Comparison of ENCODE assay signal across 8 cellular contexts in the genomic region with DNA sequence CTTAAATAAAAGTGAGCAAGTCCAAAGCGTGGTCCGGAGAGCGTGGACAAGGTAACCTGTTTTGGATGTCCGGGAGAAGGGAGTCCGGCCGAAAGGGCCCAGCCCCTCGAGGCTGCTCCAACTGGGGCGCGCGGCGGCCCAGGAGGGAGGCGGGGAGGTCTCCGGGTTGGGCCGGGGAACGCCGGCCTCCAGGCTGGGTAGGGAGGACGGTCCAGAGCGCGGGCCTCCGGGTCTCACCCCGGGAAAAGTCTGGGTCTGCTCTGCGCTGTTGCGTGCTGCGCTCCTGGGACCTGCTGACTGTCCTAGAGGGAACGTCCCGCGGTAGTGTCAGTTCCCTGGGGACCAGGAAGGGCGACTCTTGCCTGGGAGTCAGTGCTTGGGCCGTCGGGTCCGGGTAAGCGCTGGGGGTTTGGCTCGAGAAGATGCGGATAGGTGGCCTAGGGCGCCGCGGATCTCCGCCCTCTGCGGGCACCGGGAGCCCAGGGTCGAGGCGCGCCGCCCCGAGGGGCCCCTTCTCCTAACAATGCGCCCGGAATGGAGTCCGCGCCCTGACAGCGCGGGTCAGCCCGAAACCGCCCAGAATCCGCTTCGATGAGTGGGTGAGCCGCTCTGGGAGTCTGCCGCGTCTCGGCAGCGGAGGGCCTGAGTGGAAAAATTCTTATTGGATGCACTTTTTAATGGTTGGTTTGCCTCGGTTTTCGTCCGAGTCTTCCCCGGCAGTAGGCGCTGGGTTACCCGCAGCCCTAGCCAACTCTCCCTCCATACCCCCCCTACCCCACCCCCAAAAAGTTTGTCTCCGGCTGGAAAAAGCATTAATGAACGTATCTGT. TPM values are rescaled to one million over a fixed set of nuclear protein-coding genes. Genes with fewer than 3 reads are reported as not detected.
DNase-seq lines count a peak whose midpoint lies in the region; ATAC-seq and TF ChIP-seq lines count a peak whose summit lies in the region.

No MANE protein-coding gene starts in this region.

- no peak for DNase-seq in CD4-positive, alpha-beta T cell
- peak; percentile 58 for DNase-seq in activated CD8-positive, alpha-beta memory T cell treated with anti-CD3 and anti-CD28 coated beads, Interleukin-2, amount 10 ng/mL, durations not matched to agents 7 days and 5 days
- DNase-seq in fibroblast of pulmonary artery (ENCODE audit: low read depth) = peak; percentile 63
- no peak for DNase-seq in ovary
- DNase-seq in HuH-7 (ENCODE audit: low spot score) = no peak

- H3K4me1 ChIP-seq in ovary (ENCODE audit: insufficient read depth) = peaks cover 3% of the 10 kb centered on the region

- TF ChIP-seq POLR2A in ovary (IDR thresholded peaks at IDR 0.05) = no peak

- H3K4me3 Mint-ChIP-seq in CD4-positive, alpha-beta T cell = peak overlapping the region; percentile 99
- H3K4me3 Mint-ChIP-seq in activated CD8-positive, alpha-beta memory T cell treated with anti-CD3 and anti-CD28 coated beads, Interleukin-2, amount 10 ng/mL, durations not matched to agents 7 days and 5 days = peak overlapping the region; percentile 82

- no peak for TF ChIP-seq EP300 in ovary (IDR thresholded peaks at IDR 0.05)

- H3K27me3 ChIP-seq in CD4-positive, alpha-beta T cell (ENCODE audit: control insufficient read depth, insufficient read depth, low read length) = peaks cover 4% of the 10 kb centered on the region
- no peaks in the 10 kb centered on the region for H3K27me3 ChIP-seq in ovary

- H3K27me3 Mint-ChIP-seq in CD4-positive, alpha-beta T cell = peaks cover 24% of the 10 kb centered on the region
- peaks cover 24% of the 10 kb centered on the region for H3K27me3 Mint-ChIP-seq in activated CD8-positive, alpha-beta memory T cell treated with anti-CD3 and anti-CD28 coated beads, Interleukin-2, amount 10 ng/mL, durations not matched to agents 7 days and 5 days

- intact Hi-C loops in CD4-positive, alpha-beta T cell (cut with DNase I, micrococcal nuclease) = no loop called here
- intact Hi-C loops in ovary (cut with DNase I) = no loop called here

- H3K27ac ChIP-seq in CD4-positive, alpha-beta T cell (ENCODE audit: low read depth, low read length) = peak overlapping the region; percentile 89
- H3K27ac ChIP-seq in ovary = no peak overlapping the region

- H3K9me3 Mint-ChIP-seq in CD4-positive, alpha-beta T cell = no peaks in the 10 kb centered on the region
- no peaks in the 10 kb centered on the region for H3K9me3 Mint-ChIP-seq in activated CD8-positive, alpha-beta memory T cell treated with anti-CD3 and anti-CD28 coated beads, Interleukin-2, amount 10 ng/mL, durations not matched to agents 7 days and 5 days (ENCODE audit: low read depth)

- peaks cover 49% of the 10 kb centered on the region for H3K36me3 Mint-ChIP-seq in CD4-positive, alpha-beta T cell (ENCODE audit: low read depth)
- peaks cover 22% of the 10 kb centered on the region for H3K36me3 Mint-ChIP-seq in activated CD8-positive, alpha-beta memory T cell treated with anti-CD3 and anti-CD28 coated beads, Interleukin-2, amount 10 ng/mL, durations not matched to agents 7 days and 5 days

- H3K4me1 Mint-ChIP-seq in CD4-positive, alpha-beta T cell (ENCODE audit: low read depth) = peaks cover 61% of the 10 kb centered on the region
- peaks cover 33% of the 10 kb centered on the region for H3K4me1 Mint-ChIP-seq in activated CD8-positive, alpha-beta memory T cell treated with anti-CD3 and anti-CD28 coated beads, Interleukin-2, amount 10 ng/mL, durations not matched to agents 7 days and 5 days

- 1 to 2% (median 1%) methylated on average over 53 to 68 of the region's 68 CpGs for WGBS in ovary, 3 donors

- peak overlapping the region; percentile 98 for H3K27ac Mint-ChIP-seq in CD4-positive, alpha-beta T cell
- H3K27ac Mint-ChIP-seq in activated CD8-positive, alpha-beta memory T cell treated with anti-CD3 and anti-CD28 coated beads, Interleukin-2, amount 10 ng/mL, durations not matched to agents 7 days and 5 days = peak overlapping the region; percentile 93

- CTCF ChIA-PET in CD4-positive, alpha-beta T cell (lab: Charles Lee) = interaction anchor here (0.9 to 1.6 kb wide), 3 partner anchors 23 to 64 kb away, joined by 3 to 4 read pairs (median 3); no protein-coding TSS in a partner anchor
- CTCF ChIA-PET in activated CD8-positive, alpha-beta memory T cell treated with anti-CD3 and anti-CD28 coated beads, Interleukin-2, amount 10 ng/mL, durations not matched to agents 7 days and 5 days (lab: Charles Lee) = interaction anchor here (0.7 to 1.3 kb wide), 9 partner anchors 10 to 138 kb away, joined by 3 to 7 read pairs (median 4); no protein-coding TSS in a partner anchor

- TF ChIP-seq CTCF in CD4-positive, alpha-beta T cell (IDR thresholded peaks at IDR 0.05) = no peak
- TF ChIP-seq CTCF in fibroblast of pulmonary artery (IDR thresholded peaks at IDR 0.05; ENCODE audit: low read length, missing control alignments) (no peak), ovary (IDR thresholded peaks at IDR 0.05) (no peak)

- H3K4me3 ChIP-seq in fibroblast of pulmonary artery (replicated peaks; ENCODE audit: low read depth, low read length) = peak overlapping the region; percentile 96
- H3K4me3 ChIP-seq in ovary = peak overlapping the region; percentile 30

- no peaks in the 10 kb centered on the region for H3K9me3 ChIP-seq in CD4-positive, alpha-beta T cell (ENCODE audit: control insufficient read depth, low read length)
- peaks cover 0 to 6% of the 10 kb centered on the region in 2 donors for H3K9me3 ChIP-seq in ovary

- POLR2A ChIA-PET in CD4-positive, alpha-beta T cell (lab: Charles Lee) = interaction anchor here (0.6 to 1.6 kb wide), 37 partner anchors 8 to 653 kb away, joined by 3 to 63 read pairs (median 5); no protein-coding TSS in a partner anchor

- ATAC-seq in CD4-positive, alpha-beta T cell (ENCODE audit: poor library complexity) = no peak
- ATAC-seq in HG02763 (IDR thresholded peaks at IDR 0.05; ENCODE audit: unreplicated experiment) = peak; percentile 27
- peak; percentile 31 for ATAC-seq in activated CD8-positive, alpha-beta memory T cell treated with anti-CD3 and anti-CD28 coated beads, Interleukin-2, amount 10 ng/mL, durations not matched to agents 7 days and 5 days
- no peak for ATAC-seq in GM18909 (IDR thresholded peaks at IDR 0.05; ENCODE audit: poor library complexity, unreplicated experiment)
- ATAC-seq in GM19351 (IDR thresholded peaks at IDR 0.05; ENCODE audit: unreplicated experiment) = no peak

- no peaks in the 10 kb centered on the region for H3K36me3 ChIP-seq in ovary

RNA-seq across cellular contexts. Expression of gene FLI1, which starts 0.9 kb away (rescaled TPM):
- total RNA-seq in CD4-positive, alpha-beta T cell = 10 to 100 TPM; 56.6 to 60.4 TPM
- total RNA-seq in activated CD8-positive, alpha-beta memory T cell treated with anti-CD3 and anti-CD28 coated beads, Interleukin-2, amount 10 ng/mL, durations not matched to agents 7 days and 5 days = 100 to 1,000 TPM in 1 of 2 experiments, 10 to 100 TPM in 1; 85.0 to 105 TPM
- 10 to 100 TPM in 4 of 7 donors, 1 to 10 TPM in 3; 4.0 to 18.4 (median 12.1) TPM for total RNA-seq in ovary
- 10 to 100 TPM; 12.3 to 22.5 TPM for polyA plus RNA-seq in ovary

Comparison
In these comparisons a context has a peak if more than half of its experiments do, and no peak if none do; other contexts are left out.
1. ATAC-seq: peak in HG02763 (single experiment) and activated CD8-positive, alpha-beta memory T cell treated with anti-CD3 and anti-CD28 coated beads, Interleukin-2, amount 10 ng/mL, durations not matched to agents 7 days and 5 days (single experiment); none in CD4-positive, alpha-beta T cell (single experiment), GM18909 (single experiment) and GM19351 (single experiment).
2. DNase-seq: peak in activated CD8-positive, alpha-beta memory T cell treated with anti-CD3 and anti-CD28 coated beads, Interleukin-2, amount 10 ng/mL, durations not matched to agents 7 days and 5 days (single experiment) and fibroblast of pulmonary artery (single experiment); none in CD4-positive, alpha-beta T cell (0 of 10), ovary (0 of 5) and HuH-7 (single experiment).